Comparison of ENCODE assay signal across 1 cellular context in the genomic region with DNA sequence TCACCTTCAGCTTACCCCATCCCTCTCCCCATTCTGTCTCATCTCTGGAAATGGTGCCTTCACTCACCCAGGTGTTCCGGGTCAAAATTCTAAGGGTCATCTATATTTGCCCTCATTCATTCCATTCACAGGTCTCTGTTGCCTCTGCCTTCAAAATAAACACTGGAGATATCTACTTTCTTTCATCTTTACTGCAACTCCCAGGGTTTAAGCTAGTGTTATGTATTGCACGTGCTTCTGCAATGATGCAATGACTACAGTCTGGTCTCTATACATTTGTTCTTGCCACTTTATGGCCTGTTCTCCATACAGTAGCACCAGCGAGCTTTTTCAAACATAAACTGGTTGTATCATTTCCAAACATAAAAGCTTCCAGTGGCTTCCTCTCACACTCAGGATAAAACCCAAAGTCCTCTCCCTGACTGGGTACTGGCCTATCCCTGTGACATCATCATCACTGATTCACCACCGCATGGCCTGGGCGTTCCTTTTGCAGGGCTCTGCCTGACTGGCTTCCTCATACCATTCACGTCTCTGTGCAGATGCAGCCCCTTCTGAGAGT.
TF ChIP-seq lines count a peak whose summit lies in the region.

No MANE protein-coding gene starts in this region.

TF ChIP-seq in HepG2, 621 proteins besides CTCF, POLR2A, EP300 and RAD21 (continued from another document and continues in another):
- TF ChIP-seq, protein P1, sequence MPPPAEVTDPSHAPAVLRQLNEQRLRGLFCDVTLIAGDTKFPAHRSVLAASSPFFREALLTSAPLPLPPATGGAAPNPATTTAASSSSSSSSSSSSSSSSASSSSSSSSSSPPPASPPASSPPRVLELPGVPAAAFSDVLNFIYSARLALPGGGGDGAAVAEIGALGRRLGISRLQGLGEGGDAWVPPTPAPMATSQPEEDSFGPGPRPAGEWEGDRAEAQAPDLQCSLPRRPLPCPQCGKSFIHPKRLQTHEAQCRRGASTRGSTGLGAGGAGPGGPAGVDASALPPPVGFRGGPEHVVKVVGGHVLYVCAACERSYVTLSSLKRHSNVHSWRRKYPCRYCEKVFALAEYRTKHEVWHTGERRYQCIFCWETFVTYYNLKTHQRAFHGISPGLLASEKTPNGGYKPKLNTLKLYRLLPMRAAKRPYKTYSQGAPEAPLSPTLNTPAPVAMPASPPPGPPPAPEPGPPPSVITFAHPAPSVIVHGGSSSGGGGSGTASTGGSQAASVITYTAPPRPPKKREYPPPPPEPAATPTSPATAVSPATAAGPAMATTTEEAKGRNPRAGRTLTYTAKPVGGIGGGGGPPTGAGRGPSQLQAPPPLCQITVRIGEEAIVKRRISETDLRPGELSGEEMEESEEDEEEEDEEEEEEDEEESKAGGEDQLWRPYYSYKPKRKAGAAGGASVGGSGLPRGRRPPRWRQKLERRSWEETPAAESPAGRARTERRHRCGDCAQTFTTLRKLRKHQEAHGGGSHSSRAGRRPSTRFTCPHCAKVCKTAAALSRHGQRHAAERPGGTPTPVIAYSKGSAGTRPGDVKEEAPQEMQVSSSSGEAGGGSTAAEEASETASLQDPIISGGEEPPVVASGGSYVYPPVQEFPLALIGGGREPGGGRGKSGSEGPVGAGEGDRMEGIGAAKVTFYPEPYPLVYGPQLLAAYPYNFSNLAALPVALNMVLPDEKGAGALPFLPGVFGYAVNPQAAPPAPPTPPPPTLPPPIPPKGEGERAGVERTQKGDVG (CRISPR knock-in tag; IDR thresholded peaks at IDR 0.05; ENCODE audit: borderline replicate concordance) = no peak
- TF ChIP-seq RXRA (CRISPR knock-in tag; IDR thresholded peaks at IDR 0.05) (peak; percentile 77; the same call in 1 of the 2 replicates), ZNF563 (CRISPR knock-in tag; IDR thresholded peaks at IDR 0.05) (no peak), ZNF724P (CRISPR knock-in tag; IDR thresholded peaks at IDR 0.05; ENCODE audit: borderline replicate concordance) (0 out of 2 replicates have a peak, but pooled peaks have one; percentile 57), DMAP1 (CRISPR knock-in tag; IDR thresholded peaks at IDR 0.05) (peak; percentile 92; the same call in 1 of the 2 replicates), HOXD1 (CRISPR knock-in tag; IDR thresholded peaks at IDR 0.05) (peak; percentile 97), MATR3 (CRISPR knock-in tag; IDR thresholded peaks at IDR 0.05) (no peak), MIXL1 (CRISPR knock-in tag; IDR thresholded peaks at IDR 0.05) (no peak), FOSL2 (CRISPR knock-in tag; IDR thresholded peaks at IDR 0.05) (peak; percentile 92), ZNF569 (CRISPR knock-in tag; IDR thresholded peaks at IDR 0.05; ENCODE audit: borderline replicate concordance) (no peak), KLF12 (CRISPR knock-in tag; IDR thresholded peaks at IDR 0.05; ENCODE audit: borderline replicate concordance) (no peak), FIP1L1 (IDR thresholded peaks at IDR 0.05; ENCODE audit: borderline replicate concordance, insufficient read depth, low read depth, low read length) (no peak), NFKBIZ (CRISPR knock-in tag; IDR thresholded peaks at IDR 0.05) (peak; percentile 86), FLYWCH1 (CRISPR knock-in tag; IDR thresholded peaks at IDR 0.05) (no peak), ZFP36 (IDR thresholded peaks at IDR 0.05; ENCODE audit: borderline replicate concordance, low read depth, low read length, partially characterized antibody) (no peak), ZSCAN5A (CRISPR knock-in tag; IDR thresholded peaks at IDR 0.05; ENCODE audit: borderline replicate concordance) (peak; percentile 82; the same call in 1 of the 2 replicates), ZNF749 (CRISPR knock-in tag; IDR thresholded peaks at IDR 0.05; ENCODE audit: borderline replicate concordance) (no peak; the same call in 1 of the 2 replicates), ZNF430 (CRISPR knock-in tag; IDR thresholded peaks at IDR 0.05) (peak; percentile 84), ZBED4 (CRISPR knock-in tag; IDR thresholded peaks at IDR 0.05; ENCODE audit: borderline replicate concordance) (no peak; the same call in 1 of the 2 replicates), SRSF1 (optimal IDR thresholded peaks at IDR 0.05; ENCODE audit: low read depth, low read length) (no peak), CEBPB (IDR thresholded peaks at IDR 0.05; ENCODE audit: borderline replicate concordance, low read depth, low read length) (peak; percentile 96), ZNF225 (CRISPR knock-in tag; IDR thresholded peaks at IDR 0.05) (no peak), HNRNPH1 (optimal IDR thresholded peaks at IDR 0.05; ENCODE audit: low read depth, low read length) (no peak), MAFK (conservative IDR thresholded peaks at IDR 0.05 in 1 of 2, IDR thresholded peaks at IDR 0.05 in 1 of 2; ENCODE audit: low read length in 2 of 2) (no peak), MBNL3 (CRISPR knock-in tag; conservative IDR thresholded peaks at IDR 0.05) (no peak), FOXC1 (CRISPR knock-in tag; IDR thresholded peaks at IDR 0.05; ENCODE audit: borderline replicate concordance) (no peak; the same call in 1 of the 2 replicates)
- TF ChIP-seq, protein P2, sequence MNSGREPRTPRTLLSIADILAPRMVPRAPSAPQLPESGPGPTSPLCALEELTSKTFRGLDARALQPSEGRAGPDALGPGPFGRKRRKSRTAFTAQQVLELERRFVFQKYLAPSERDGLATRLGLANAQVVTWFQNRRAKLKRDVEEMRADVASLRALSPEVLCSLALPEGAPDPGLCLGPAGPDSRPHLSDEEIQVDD (CRISPR knock-in tag; IDR thresholded peaks at IDR 0.05; ENCODE audit: borderline replicate concordance) = no peak
- TF ChIP-seq, protein P3, sequence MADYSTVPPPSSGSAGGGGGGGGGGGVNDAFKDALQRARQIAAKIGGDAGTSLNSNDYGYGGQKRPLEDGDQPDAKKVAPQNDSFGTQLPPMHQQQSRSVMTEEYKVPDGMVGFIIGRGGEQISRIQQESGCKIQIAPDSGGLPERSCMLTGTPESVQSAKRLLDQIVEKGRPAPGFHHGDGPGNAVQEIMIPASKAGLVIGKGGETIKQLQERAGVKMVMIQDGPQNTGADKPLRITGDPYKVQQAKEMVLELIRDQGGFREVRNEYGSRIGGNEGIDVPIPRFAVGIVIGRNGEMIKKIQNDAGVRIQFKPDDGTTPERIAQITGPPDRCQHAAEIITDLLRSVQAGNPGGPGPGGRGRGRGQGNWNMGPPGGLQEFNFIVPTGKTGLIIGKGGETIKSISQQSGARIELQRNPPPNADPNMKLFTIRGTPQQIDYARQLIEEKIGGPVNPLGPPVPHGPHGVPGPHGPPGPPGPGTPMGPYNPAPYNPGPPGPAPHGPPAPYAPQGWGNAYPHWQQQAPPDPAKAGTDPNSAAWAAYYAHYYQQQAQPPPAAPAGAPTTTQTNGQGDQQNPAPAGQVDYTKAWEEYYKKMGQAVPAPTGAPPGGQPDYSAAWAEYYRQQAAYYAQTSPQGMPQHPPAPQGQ (CRISPR knock-in tag; IDR thresholded peaks at IDR 0.05; ENCODE audit: borderline replicate concordance) = no peak
- TF ChIP-seq, protein P4, sequence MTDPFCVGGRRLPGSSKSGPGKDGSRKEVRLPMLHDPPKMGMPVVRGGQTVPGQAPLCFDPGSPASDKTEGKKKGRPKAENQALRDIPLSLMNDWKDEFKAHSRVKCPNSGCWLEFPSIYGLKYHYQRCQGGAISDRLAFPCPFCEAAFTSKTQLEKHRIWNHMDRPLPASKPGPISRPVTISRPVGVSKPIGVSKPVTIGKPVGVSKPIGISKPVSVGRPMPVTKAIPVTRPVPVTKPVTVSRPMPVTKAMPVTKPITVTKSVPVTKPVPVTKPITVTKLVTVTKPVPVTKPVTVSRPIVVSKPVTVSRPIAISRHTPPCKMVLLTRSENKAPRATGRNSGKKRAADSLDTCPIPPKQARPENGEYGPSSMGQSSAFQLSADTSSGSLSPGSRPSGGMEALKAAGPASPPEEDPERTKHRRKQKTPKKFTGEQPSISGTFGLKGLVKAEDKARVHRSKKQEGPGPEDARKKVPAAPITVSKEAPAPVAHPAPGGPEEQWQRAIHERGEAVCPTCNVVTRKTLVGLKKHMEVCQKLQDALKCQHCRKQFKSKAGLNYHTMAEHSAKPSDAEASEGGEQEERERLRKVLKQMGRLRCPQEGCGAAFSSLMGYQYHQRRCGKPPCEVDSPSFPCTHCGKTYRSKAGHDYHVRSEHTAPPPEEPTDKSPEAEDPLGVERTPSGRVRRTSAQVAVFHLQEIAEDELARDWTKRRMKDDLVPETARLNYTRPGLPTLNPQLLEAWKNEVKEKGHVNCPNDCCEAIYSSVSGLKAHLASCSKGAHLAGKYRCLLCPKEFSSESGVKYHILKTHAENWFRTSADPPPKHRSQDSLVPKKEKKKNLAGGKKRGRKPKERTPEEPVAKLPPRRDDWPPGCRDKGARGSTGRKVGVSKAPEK (CRISPR knock-in tag; IDR thresholded peaks at IDR 0.05; ENCODE audit: borderline replicate concordance) = no peak
- TF ChIP-seq, protein P5, sequence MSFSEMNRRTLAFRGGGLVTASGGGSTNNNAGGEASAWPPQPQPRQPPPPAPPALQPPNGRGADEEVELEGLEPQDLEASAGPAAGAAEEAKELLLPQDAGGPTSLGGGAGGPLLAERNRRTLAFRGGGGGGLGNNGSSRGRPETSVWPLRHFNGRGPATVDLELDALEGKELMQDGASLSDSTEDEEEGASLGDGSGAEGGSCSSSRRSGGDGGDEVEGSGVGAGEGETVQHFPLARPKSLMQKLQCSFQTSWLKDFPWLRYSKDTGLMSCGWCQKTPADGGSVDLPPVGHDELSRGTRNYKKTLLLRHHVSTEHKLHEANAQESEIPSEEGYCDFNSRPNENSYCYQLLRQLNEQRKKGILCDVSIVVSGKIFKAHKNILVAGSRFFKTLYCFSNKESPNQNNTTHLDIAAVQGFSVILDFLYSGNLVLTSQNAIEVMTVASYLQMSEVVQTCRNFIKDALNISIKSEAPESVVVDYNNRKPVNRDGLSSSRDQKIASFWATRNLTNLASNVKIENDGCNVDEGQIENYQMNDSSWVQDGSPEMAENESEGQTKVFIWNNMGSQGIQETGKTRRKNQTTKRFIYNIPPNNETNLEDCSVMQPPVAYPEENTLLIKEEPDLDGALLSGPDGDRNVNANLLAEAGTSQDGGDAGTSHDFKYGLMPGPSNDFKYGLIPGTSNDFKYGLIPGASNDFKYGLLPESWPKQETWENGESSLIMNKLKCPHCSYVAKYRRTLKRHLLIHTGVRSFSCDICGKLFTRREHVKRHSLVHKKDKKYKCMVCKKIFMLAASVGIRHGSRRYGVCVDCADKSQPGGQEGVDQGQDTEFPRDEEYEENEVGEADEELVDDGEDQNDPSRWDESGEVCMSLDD (CRISPR knock-in tag; IDR thresholded peaks at IDR 0.05; ENCODE audit: borderline replicate concordance) = no peak; the same call in 1 of the 2 replicates
- TF ChIP-seq, protein P6, sequence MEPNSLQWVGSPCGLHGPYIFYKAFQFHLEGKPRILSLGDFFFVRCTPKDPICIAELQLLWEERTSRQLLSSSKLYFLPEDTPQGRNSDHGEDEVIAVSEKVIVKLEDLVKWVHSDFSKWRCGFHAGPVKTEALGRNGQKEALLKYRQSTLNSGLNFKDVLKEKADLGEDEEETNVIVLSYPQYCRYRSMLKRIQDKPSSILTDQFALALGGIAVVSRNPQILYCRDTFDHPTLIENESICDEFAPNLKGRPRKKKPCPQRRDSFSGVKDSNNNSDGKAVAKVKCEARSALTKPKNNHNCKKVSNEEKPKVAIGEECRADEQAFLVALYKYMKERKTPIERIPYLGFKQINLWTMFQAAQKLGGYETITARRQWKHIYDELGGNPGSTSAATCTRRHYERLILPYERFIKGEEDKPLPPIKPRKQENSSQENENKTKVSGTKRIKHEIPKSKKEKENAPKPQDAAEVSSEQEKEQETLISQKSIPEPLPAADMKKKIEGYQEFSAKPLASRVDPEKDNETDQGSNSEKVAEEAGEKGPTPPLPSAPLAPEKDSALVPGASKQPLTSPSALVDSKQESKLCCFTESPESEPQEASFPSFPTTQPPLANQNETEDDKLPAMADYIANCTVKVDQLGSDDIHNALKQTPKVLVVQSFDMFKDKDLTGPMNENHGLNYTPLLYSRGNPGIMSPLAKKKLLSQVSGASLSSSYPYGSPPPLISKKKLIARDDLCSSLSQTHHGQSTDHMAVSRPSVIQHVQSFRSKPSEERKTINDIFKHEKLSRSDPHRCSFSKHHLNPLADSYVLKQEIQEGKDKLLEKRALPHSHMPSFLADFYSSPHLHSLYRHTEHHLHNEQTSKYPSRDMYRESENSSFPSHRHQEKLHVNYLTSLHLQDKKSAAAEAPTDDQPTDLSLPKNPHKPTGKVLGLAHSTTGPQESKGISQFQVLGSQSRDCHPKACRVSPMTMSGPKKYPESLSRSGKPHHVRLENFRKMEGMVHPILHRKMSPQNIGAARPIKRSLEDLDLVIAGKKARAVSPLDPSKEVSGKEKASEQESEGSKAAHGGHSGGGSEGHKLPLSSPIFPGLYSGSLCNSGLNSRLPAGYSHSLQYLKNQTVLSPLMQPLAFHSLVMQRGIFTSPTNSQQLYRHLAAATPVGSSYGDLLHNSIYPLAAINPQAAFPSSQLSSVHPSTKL (CRISPR knock-in tag; IDR thresholded peaks at IDR 0.05) = peak; percentile 96
